Comparison of ENCODE assay signal across 12 cellular contexts in the genomic region with DNA sequence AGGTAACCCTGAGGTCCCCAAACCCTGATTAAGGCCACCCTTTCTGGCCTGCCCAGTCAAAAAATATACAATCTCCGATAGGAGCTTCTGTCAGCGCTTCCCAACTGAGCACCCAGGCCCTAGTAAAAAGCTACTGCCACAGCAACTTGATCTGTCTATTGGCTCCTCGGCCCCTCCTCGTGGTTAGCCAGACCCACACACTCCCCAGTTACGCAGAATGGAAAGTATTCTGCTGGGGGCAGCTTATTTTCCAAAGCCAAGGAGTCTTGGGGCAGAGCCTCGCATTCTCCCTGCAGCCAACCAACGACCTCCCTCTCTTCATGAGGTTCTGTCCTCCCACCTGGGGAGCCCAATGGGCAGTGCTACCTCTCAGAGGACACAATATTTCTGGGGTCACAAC. TPM values are rescaled to one million over a fixed set of nuclear protein-coding genes. Genes with fewer than 3 reads are reported as not detected.
DNase-seq lines count a peak whose midpoint lies in the region; ATAC-seq and TF ChIP-seq lines count a peak whose summit lies in the region.
"Had no signal": no experiment of that assay in that cellular context is flagged by ENCODE, and none has a peak within 500 bp of the region (broad histone marks: within the 10 kb centered on the region; RNA-seq: fewer than 3 reads in every experiment).

No MANE protein-coding gene starts in this region.

- H3K9me2 ChIP-seq in hepatocyte (replicated peaks; ENCODE audit: insufficient read depth) = no peaks in the 10 kb centered on the region
- no peaks in the 10 kb centered on the region for H3K9me2 ChIP-seq in Karpas-422 (replicated peaks; ENCODE audit: insufficient read depth, low read length)

- CTCF ChIA-PET in activated B cell treated with CpG ODN at 0.5 μM for 24 hours (lab: Charles Lee) = interaction anchor here (1.0 to 2.3 kb wide), 4 partner anchors 14 to 33 kb away, joined by 3 to 8 read pairs (median 6); no protein-coding TSS in a partner anchor

- TF ChIP-seq CTCF in activated B cell treated with CpG ODN at 0.5 μM for 24 hours (IDR thresholded peaks at IDR 0.05) (no peak), hepatocyte (IDR thresholded peaks at IDR 0.05; ENCODE audit: poor library complexity) (no peak), sigmoid colon (IDR thresholded peaks at IDR 0.05) (no peak)

- no peaks in the 10 kb centered on the region for H3K27me3 ChIP-seq in BLaER1 treated with 17β-estradiol and CSF1 and Interleukin-3, amounts not matched to agents 10 nM and 100 nM
- H3K27me3 ChIP-seq in hepatocyte (no peaks in the 10 kb centered on the region), sigmoid colon (no peaks in the 10 kb centered on the region), Karpas-422 (ENCODE audit: low read length) (no peaks in the 10 kb centered on the region)
- H3K27me3 ChIP-seq: SJSA1 had no signal

- H3K27ac ChIP-seq in BLaER1 treated with 17β-estradiol and CSF1 and Interleukin-3, amounts not matched to agents 10 nM and 100 nM = peak overlapping the region in 2 of 11 experiments; percentile 95 to 99; a peak in 3 of 22 replicates
- H3K27ac ChIP-seq in hepatocyte (peak overlapping the region; percentile 90), sigmoid colon (peak overlapping the region; percentile 87 to 93 (median 92)), Karpas-422 (ENCODE audit: low read length) (no peak overlapping the region)

- no peak overlapping the region for H3K9ac ChIP-seq in BLaER1 treated with 17β-estradiol and CSF1 and Interleukin-3, amounts not matched to agents 10 nM and 100 nM
- H3K9ac ChIP-seq in Karpas-422 (ENCODE audit: low read length) = no peak overlapping the region

- H3K9me3 Mint-ChIP-seq in activated B cell treated with CpG ODN at 0.5 μM for 24 hours = no peaks in the 10 kb centered on the region

- H3K9me3 ChIP-seq in BLaER1 treated with 17β-estradiol and CSF1 and Interleukin-3, amounts not matched to agents 10 nM and 100 nM (replicated peaks in 1 of 11) = no peaks in the 10 kb centered on the region
- H3K9me3 ChIP-seq in hepatocyte (ENCODE audit: low read depth) (no peaks in the 10 kb centered on the region), sigmoid colon (no peaks in the 10 kb centered on the region), Karpas-422 (ENCODE audit: low read length) (no peaks in the 10 kb centered on the region)
- H3K9me3 ChIP-seq: SJSA1 had no signal

- ATAC-seq in activated B cell treated with CpG ODN at 0.5 μM for 24 hours (ENCODE audit: low read depth) (no peak), GM18505 (IDR thresholded peaks at IDR 0.05; ENCODE audit: unreplicated experiment) (no peak)
- ATAC-seq: esophagus mucosa, HCT116 had no signal

- 83% methylated on average over 7 of the region's 7 CpGs for WGBS in hepatocyte (ENCODE audit: low lambda C conversion rate, missing lambda C conversion rate)
- WGBS in sigmoid colon, 2 donors = 86 to 90% methylated on average over 7 of the region's 7 CpGs

- intact Hi-C loops in activated B cell treated with CpG ODN at 0.5 μM for 24 hours (cut with micrococcal nuclease) = no loop called here
- intact Hi-C loops in sigmoid colon (cut with DNase I) = no loop called here

- H2AFZ ChIP-seq in hepatocyte = no peak overlapping the region
- H2AFZ ChIP-seq in Karpas-422 (ENCODE audit: low read length) = no peak overlapping the region

- peaks cover 78% of the 10 kb centered on the region for H3K4me1 Mint-ChIP-seq in activated B cell treated with CpG ODN at 0.5 μM for 24 hours

- no peak for TF ChIP-seq EP300 in sigmoid colon (IDR thresholded peaks at IDR 0.05)

- H3K36me3 ChIP-seq in BLaER1 treated with 17β-estradiol and CSF1 and Interleukin-3, amounts not matched to agents 10 nM and 100 nM = no peaks in the 10 kb centered on the region
- H3K36me3 ChIP-seq in hepatocyte (replicated peaks; ENCODE audit: insufficient read depth, low read depth) (no peaks in the 10 kb centered on the region), sigmoid colon (no peaks in the 10 kb centered on the region), Karpas-422 (ENCODE audit: insufficient read depth, low read length) (no peaks in the 10 kb centered on the region)
- H3K36me3 ChIP-seq: SJSA1 had no signal

- no peaks in the 10 kb centered on the region for H3K27me3 Mint-ChIP-seq in activated B cell treated with CpG ODN at 0.5 μM for 24 hours

- H3K4me3 ChIP-seq in BLaER1 treated with 17β-estradiol and CSF1 and Interleukin-3, amounts not matched to agents 10 nM and 100 nM = no peak overlapping the region
- H3K4me3 ChIP-seq in hepatocyte (no peak overlapping the region), sigmoid colon (no peak overlapping the region), Karpas-422 (ENCODE audit: low read length) (no peak overlapping the region)
- H3K4me3 ChIP-seq: SJSA1 had no signal

- no peaks in the 10 kb centered on the region for H3K36me3 Mint-ChIP-seq in activated B cell treated with CpG ODN at 0.5 μM for 24 hours (ENCODE audit: low read depth)

- POLR2A ChIA-PET in activated B cell treated with CpG ODN at 0.5 μM for 24 hours (lab: Charles Lee) = interaction anchor here (0.6 to 20.3 kb wide), 5 partner anchors 8 to 29 kb away, joined by 8 to 265 read pairs (median 16); partner anchors contain the start of gene FMNL3

- H3K4me2 ChIP-seq in BLaER1 treated with 17β-estradiol and CSF1 and Interleukin-3, amounts not matched to agents 10 nM and 100 nM = peak overlapping the region; percentile 81 to 99 (median 93)
- no peak overlapping the region for H3K4me2 ChIP-seq in hepatocyte
- H3K4me2 ChIP-seq in Karpas-422 (ENCODE audit: low read depth, low read length, poor library complexity, severe bottlenecking) = no peak overlapping the region

- peaks cover 0 to 18% (median 0%) of the 10 kb centered on the region in 11 experiments; a peak in 8 of 22 replicates for H4K20me1 ChIP-seq in BLaER1 treated with 17β-estradiol and CSF1 and Interleukin-3, amounts not matched to agents 10 nM and 100 nM
- no peaks in the 10 kb centered on the region for H4K20me1 ChIP-seq in hepatocyte (ENCODE audit: insufficient read depth, poor library complexity, severe bottlenecking)
- H4K20me1 ChIP-seq in Karpas-422 (ENCODE audit: insufficient read depth, low read depth, low read length) = no peaks in the 10 kb centered on the region

- no peak overlapping the region for H3K4me3 Mint-ChIP-seq in activated B cell treated with CpG ODN at 0.5 μM for 24 hours

- DNase-seq in activated B cell treated with CpG ODN at 0.5 μM for 24 hours (no peak), hepatocyte (ENCODE audit: low spot score) (no peak), sigmoid colon (no peak), NCI-H748 (lab: John Stamatoyannopoulos, UW; ENCODE audit: unreplicated experiment) (no peak), HK-2 (ENCODE audit: unreplicated experiment) (no peak), Karpas-422 (no peak)
- DNase-seq: activated CD4-positive, alpha-beta T cell treated with anti-CD3 and anti-CD28 coated beads for 4 hours had no signal

- H3K79me2 ChIP-seq in hepatocyte (peaks cover 3% of the 10 kb centered on the region), Karpas-422 (ENCODE audit: low read length) (no peaks in the 10 kb centered on the region)

- TF ChIP-seq POLR2A in sigmoid colon (IDR thresholded peaks at IDR 0.05) = no peak
- no peak for TF ChIP-seq POLR2A in GM18505 (IDR thresholded peaks at IDR 0.05; ENCODE audit: borderline replicate concordance, extremely low read depth, insufficient read depth, insufficient read length)

- peak overlapping the region; percentile 95 for H3K27ac Mint-ChIP-seq in activated B cell treated with CpG ODN at 0.5 μM for 24 hours

- peaks cover 54 to 60% (median 56%) of the 10 kb centered on the region in 10 experiments for H3K4me1 ChIP-seq in BLaER1 treated with 17β-estradiol and CSF1 and Interleukin-3, amounts not matched to agents 10 nM and 100 nM
- H3K4me1 ChIP-seq in hepatocyte (ENCODE audit: insufficient read depth) = peaks cover 23% of the 10 kb centered on the region
- peaks cover 0 to 59% (median 49%) of the 10 kb centered on the region in 4 donors for H3K4me1 ChIP-seq in sigmoid colon
- H3K4me1 ChIP-seq in Karpas-422 (ENCODE audit: low read length) = peaks cover 13% of the 10 kb centered on the region

RNA-seq across cellular contexts. Expression of gene FMNL3, which starts 32.1 kb away (rescaled TPM):
- total RNA-seq in activated B cell treated with CpG ODN at 0.5 μM for 24 hours (74.7 and 84.3 TPM in 2 replicates), hepatocyte (8.3 TPM in 2 replicates), sigmoid colon (10 to 100 TPM in 2 of 4 donors, 1 to 10 TPM in 2; 9.4 to 12.2 (median 11.0) TPM)
- polyA plus RNA-seq in hepatocyte (3.6 and 5.8 TPM in 2 replicates), sigmoid colon (10 to 100 TPM in 1 of 3 donors, 1 to 10 TPM in 2; 1.8 to 10.8 (median 2.4) TPM)
- 6.7 and 11.4 TPM in 2 replicates for total RNA-seq in Karpas-422 (2014; rRNA removed; shearing (Covaris generic); ENCODE audit: low replicate concordance)

RNA-seq across cellular contexts. Expression of gene PRPF40B, which starts 51.8 kb away (rescaled TPM):
- total RNA-seq in activated B cell treated with CpG ODN at 0.5 μM for 24 hours (16.4 and 23.4 TPM in 2 replicates), hepatocyte (11.1 and 14.9 TPM in 2 replicates), sigmoid colon (10 to 100 TPM; 13.3 to 27.5 (median 21.0) TPM)
- polyA plus RNA-seq in hepatocyte (30.1 and 34.5 TPM in 2 replicates), sigmoid colon (10 to 100 TPM in 1 of 3 donors, 1 to 10 TPM in 2; 1.4 to 11.3 (median 3.6) TPM)
- total RNA-seq in Karpas-422 (2014; rRNA removed; shearing (Covaris generic); ENCODE audit: low replicate concordance) = 5.0 and 14.1 TPM in 2 replicates

Comparison
In these comparisons a context has a peak if more than half of its experiments do, and no peak if none do; other contexts are left out.
1. H3K4me2 ChIP-seq: peak in BLaER1 treated with 17β-estradiol and CSF1 and Interleukin-3, amounts not matched to agents 10 nM and 100 nM (11 of 11); none in hepatocyte (single experiment) and Karpas-422 (single experiment).